ENCODE assay signal across 27 cellular contexts in the genomic region with DNA sequence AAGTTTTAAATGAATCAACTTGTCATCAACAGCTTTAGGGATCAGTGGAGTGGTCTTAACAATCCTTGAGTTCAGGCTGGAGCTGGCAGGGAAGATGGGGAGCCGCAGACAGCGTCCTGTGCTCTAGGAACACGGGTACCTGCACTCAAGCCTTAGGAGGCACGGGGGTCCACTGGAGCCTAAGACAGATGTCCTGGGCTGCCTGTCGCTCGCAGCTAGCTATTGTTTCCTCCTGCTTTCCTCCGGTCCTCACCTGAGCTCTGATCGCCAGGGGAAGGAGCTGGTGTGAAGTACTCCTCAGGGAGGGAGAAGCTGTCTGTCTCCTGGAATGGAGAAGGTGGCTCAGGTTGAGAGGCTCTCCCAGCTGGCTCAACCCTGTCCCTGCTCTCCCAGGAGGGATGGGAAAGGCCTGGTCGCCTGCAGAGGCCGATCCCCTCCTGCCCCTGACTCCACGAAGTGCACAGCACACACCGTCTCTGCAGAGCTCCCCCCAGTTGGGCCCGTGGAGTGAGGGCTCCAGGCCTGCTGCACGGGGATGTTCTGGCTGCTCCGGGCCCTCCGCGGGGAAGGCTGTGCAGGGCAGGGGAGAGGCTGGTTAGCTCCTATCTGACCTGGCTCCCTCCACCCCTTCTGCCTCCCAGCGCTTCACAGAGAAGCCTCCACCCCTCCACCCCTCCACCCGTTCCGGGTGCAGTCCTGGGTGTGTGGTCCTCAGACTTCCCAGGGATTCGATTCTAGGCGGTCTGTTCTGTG.
"Had no signal": no experiment of that assay in that cellular context is flagged by ENCODE, and none has a peak within 500 bp of the region (broad histone marks: within the 10 kb centered on the region; RNA-seq: fewer than 3 reads in every experiment).

No MANE protein-coding gene starts in this region.

- H3K4me3 Mint-ChIP-seq: central memory CD8-positive, alpha-beta T cell; dendritic cell treated with granulocyte-macrophage colony-stimulating factor and Interleukin-4, amounts not matched to agents 40 ng/mL and 50 ng/mL, for 4 days; mesothelial cell of epicardium; naive B cell; natural killer cell treated with Interleukin-12 subunit alpha and Interleukin-12 subunit beta and Interleukin-15 and Interleukin-18, amount 100 ng/mL, for 72 hours; neural crest cell; stimulated activated naive B cell treated with anti-CD40 and anti-IgM and Interleukin-4, amounts not matched to agents 10 μg/mL and 1 μg/mL and 100 μg/mL, for 72 hours; type B pancreatic cell had no signal

- DNase-seq: colonic mucosa; effector memory CD4-positive, alpha-beta T cell; erythroblast; esophagus squamous epithelium; foreskin melanocyte; glutamatergic neuron; heart right ventricle; hippocampal formation; left ventricle myocardium superior; mesenchymal stem cell; mucosa of descending colon; naive B cell; ovary; psoas muscle; sigmoid colon; stimulated activated CD4-positive, alpha-beta T cell treated with anti-CD3 and anti-CD28 coated beads, Interleukin-4, amount 100 ng/mL, for 4 hours; stimulated activated naive B cell treated with anti-CD40 and anti-IgM and Interleukin-4, amounts not matched to agents 10 μg/mL and 1 μg/mL and 100 μg/mL, for 72 hours; stomach; thyroid gland had no signal

- H3K4me1 Mint-ChIP-seq: mesothelial cell of epicardium; neural crest cell; stimulated activated naive B cell treated with anti-CD40 and anti-IgM and Interleukin-4, amounts not matched to agents 10 μg/mL and 1 μg/mL and 100 μg/mL, for 72 hours had no signal

- H3K27ac Mint-ChIP-seq: mesothelial cell of epicardium; stimulated activated naive B cell treated with anti-CD40 and anti-IgM and Interleukin-4, amounts not matched to agents 10 μg/mL and 1 μg/mL and 100 μg/mL, for 72 hours; type B pancreatic cell had no signal

- H3K36me3 ChIP-seq: ovary had no signal

- H3K4me3 ChIP-seq: colonic mucosa, esophagus squamous epithelium, heart right ventricle, lung, mucosa of descending colon, ovary, psoas muscle, sigmoid colon, stomach, thyroid gland had no signal

- H3K27me3 ChIP-seq: colonic mucosa, esophagus squamous epithelium, heart right ventricle, ovary, sigmoid colon, stomach, thyroid gland had no signal

- H3K27ac ChIP-seq: colonic mucosa, esophagus squamous epithelium, ovary, psoas muscle, sigmoid colon, stomach, thyroid gland had no signal

- ATAC-seq: heart right ventricle; left ventricle myocardium superior; mucosa of descending colon; natural killer cell treated with Interleukin-12 subunit alpha and Interleukin-12 subunit beta and Interleukin-15 and Interleukin-18, amount 100 ng/mL, for 72 hours; psoas muscle; right cardiac atrium; stimulated activated naive B cell treated with anti-CD40 and anti-IgM and Interleukin-4, amounts not matched to agents 10 μg/mL and 1 μg/mL and 100 μg/mL, for 72 hours had no signal

- H3K9me3 ChIP-seq: colonic mucosa, esophagus squamous epithelium, mucosa of descending colon, ovary, stomach, thyroid gland had no signal

- H3K9me3 Mint-ChIP-seq: central memory CD8-positive, alpha-beta T cell; dendritic cell treated with granulocyte-macrophage colony-stimulating factor and Interleukin-4, amounts not matched to agents 40 ng/mL and 50 ng/mL, for 4 days; natural killer cell treated with Interleukin-12 subunit alpha and Interleukin-12 subunit beta and Interleukin-15 and Interleukin-18, amount 100 ng/mL, for 72 hours; type B pancreatic cell had no signal

- H3K27me3 Mint-ChIP-seq: central memory CD8-positive, alpha-beta T cell; dendritic cell treated with granulocyte-macrophage colony-stimulating factor and Interleukin-4, amounts not matched to agents 40 ng/mL and 50 ng/mL, for 4 days; naive B cell; natural killer cell treated with Interleukin-12 subunit alpha and Interleukin-12 subunit beta and Interleukin-15 and Interleukin-18, amount 100 ng/mL, for 72 hours; stimulated activated naive B cell treated with anti-CD40 and anti-IgM and Interleukin-4, amounts not matched to agents 10 μg/mL and 1 μg/mL and 100 μg/mL, for 72 hours; type B pancreatic cell had no signal

- H3K4me1 ChIP-seq: colonic mucosa, psoas muscle, sigmoid colon, stomach, thyroid gland had no signal
